Comparison of ENCODE assay signal across 1 cellular context in the genomic region with DNA sequence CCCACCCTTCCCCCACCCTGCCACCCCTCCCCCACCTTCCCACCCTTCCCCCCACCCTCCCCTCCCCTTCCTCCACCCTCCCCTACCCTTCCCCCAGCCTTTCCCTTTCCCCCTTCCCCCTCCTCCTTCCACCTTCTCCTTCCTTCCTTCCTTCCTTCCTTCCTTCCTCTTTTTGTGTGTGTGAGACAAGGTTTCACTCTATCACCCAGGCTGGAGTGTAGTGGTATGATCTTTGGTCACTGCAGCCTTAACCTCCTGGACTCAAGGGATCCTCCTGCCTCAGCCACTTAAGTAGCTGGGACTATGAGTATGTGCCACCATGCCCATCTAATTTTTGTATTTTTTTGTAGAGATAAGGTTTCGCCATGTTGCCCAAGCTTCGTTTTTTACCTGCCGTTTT.
TF ChIP-seq lines count a peak whose summit lies in the region.

No MANE protein-coding gene starts in this region.

TF ChIP-seq in GM12878, 131 proteins besides CTCF, POLR2A, EP300 and RAD21:
- TF ChIP-seq HDAC6 (IDR thresholded peaks at IDR 0.05; ENCODE audit: unreplicated experiment) (no peak), IKZF1 (conservative IDR thresholded peaks at IDR 0.05) (0 out of 2 replicates have a peak, but pooled peaks have one; percentile 2), NBN (IDR thresholded peaks at IDR 0.05) (0 out of 2 replicates have a peak, but pooled peaks have one; percentile 19), SPI1 (IDR thresholded peaks at IDR 0.05; ENCODE audit: borderline replicate concordance, insufficient read depth, low read depth, low read length) (peak; percentile 16; the same call in 1 of the 2 replicates), EGR1 (IDR thresholded peaks at IDR 0.05; ENCODE audit: borderline replicate concordance in 1 of 2, low read depth in 2 of 2, low read length in 2 of 2) (peak in 1 of 2 experiments; percentile 64; a peak in 1 of 3 replicates), GABPA (IDR thresholded peaks at IDR 0.05; ENCODE audit: low read depth) (no peak), ASH2L (IDR thresholded peaks at IDR 0.05; ENCODE audit: borderline replicate concordance, low read depth) (no peak), NR2C2 (IDR thresholded peaks at IDR 0.05; ENCODE audit: borderline replicate concordance, control insufficient read depth, insufficient read length, low read depth) (no peak), RB1 (IDR thresholded peaks at IDR 0.05; ENCODE audit: borderline replicate concordance) (0 out of 2 replicates have a peak, but pooled peaks have one; percentile 23), ETV6 (conservative IDR thresholded peaks at IDR 0.05 in 1 of 2, IDR thresholded peaks at IDR 0.05 in 1 of 2; ENCODE audit: borderline replicate concordance in 1 of 2, low read depth in 1 of 2) (peak in 1 of 2 experiments; percentile 81; a peak in 2 of 4 replicates)
TF ChIP-seq in GM12878: peak in this region for 6.
